Comparison of ENCODE assay signal across 10 cellular contexts in genomic region chr18:48007381-48007780, GRCh38.
DNase-seq lines count a peak whose midpoint lies in the region; ATAC-seq, FAIRE-seq and TF ChIP-seq lines count a peak whose summit lies in the region.
"Had no signal": no experiment of that assay in that cellular context is flagged by ENCODE, and none has a peak within 500 bp of the region (broad histone marks: within the 10 kb centered on the region; RNA-seq: fewer than 3 reads in every experiment).

No MANE protein-coding gene starts in this region.

- no peaks in the 10 kb centered on the region for H3K36me3 Mint-ChIP-seq in CD8-positive, alpha-beta memory T cell
- H3K36me3 Mint-ChIP-seq: CD4-positive, alpha-beta memory T cell had no signal

- H2AK5ac ChIP-seq in H1 (ENCODE audit: low read depth, low read length), result no peak overlapping the region

- peak overlapping the region; percentile 74 for H3K4ac ChIP-seq in H1 (replicated peaks; ENCODE audit: insufficient read length, low read depth, low read length)

- no peak for TF ChIP-seq POLR2A in H1 (IDR thresholded peaks at IDR 0.05; ENCODE audit: control extremely low read depth in 1 of 2, low read depth in 2 of 2, low read length in 2 of 2)

- peaks cover 4% of the 10 kb centered on the region for H3K4me1 ChIP-seq in CD8-positive, alpha-beta memory T cell (ENCODE audit: insufficient read depth, low read length)
- H3K4me1 ChIP-seq in H1 (replicated peaks in 1 of 4; ENCODE audit: control insufficient read depth in 3 of 4, insufficient read depth in 4 of 4, low read length in 3 of 4), result peaks cover 0 to 18% (median 10%) of the 10 kb centered on the region in 4 experiments; a peak in 5 of 7 replicates
- peaks cover 12% of the 10 kb centered on the region for H3K4me1 ChIP-seq in psoas muscle
- H3K4me1 ChIP-seq: colonic mucosa had no signal

- H3K23me2 ChIP-seq in H1 (ENCODE audit: low read depth, low read length), result peaks cover 5% of the 10 kb centered on the region

- peaks cover 6% of the 10 kb centered on the region for H3K27me3 ChIP-seq in CD8-positive, alpha-beta memory T cell (ENCODE audit: insufficient read depth, low read length, poor library complexity, severe bottlenecking)
- H3K27me3 ChIP-seq in H1 (replicated peaks in 1 of 4; ENCODE audit: control insufficient read depth in 3 of 4, extremely low read depth in 1 of 4, insufficient read depth in 3 of 4, low read length in 3 of 4) (peaks cover 0 to 16% (median 11%) of the 10 kb centered on the region in 4 experiments; a peak in 5 of 7 replicates), psoas muscle (ENCODE audit: insufficient read depth in 3 of 3, low read length in 2 of 3) (no peaks in the 10 kb centered on the region)
- H3K27me3 ChIP-seq: colonic mucosa had no signal

- no peak for TF ChIP-seq EP300 in H1 (IDR thresholded peaks at IDR 0.05; ENCODE audit: borderline replicate concordance in 1 of 2, low read depth in 2 of 2, low read length in 2 of 2)

- TF ChIP-seq RAD21 in H1 (IDR thresholded peaks at IDR 0.05 in 1 of 2, conservative IDR thresholded peaks at IDR 0.05 in 1 of 2; ENCODE audit: low read depth in 2 of 2, low read length in 2 of 2), result no peak

- H3K36me3 ChIP-seq in CD8-positive, alpha-beta memory T cell (ENCODE audit: insufficient read depth, low read length), result no peaks in the 10 kb centered on the region
- H3K36me3 ChIP-seq in H1 (ENCODE audit: control insufficient read depth in 2 of 4, insufficient read depth in 4 of 4, low read length in 3 of 4) (no peaks in the 10 kb centered on the region), psoas muscle (ENCODE audit: insufficient read depth in 1 of 2, low read depth in 1 of 2) (no peaks in the 10 kb centered on the region)
- H3K36me3 ChIP-seq: colonic mucosa, HAP-1 had no signal

- no peak overlapping the region for H3K23ac ChIP-seq in H1 (ENCODE audit: insufficient read length)

- no peak overlapping the region for H3K27ac Mint-ChIP-seq in CD8-positive, alpha-beta memory T cell
- H3K27ac Mint-ChIP-seq: CD4-positive, alpha-beta memory T cell had no signal

- no peaks in the 10 kb centered on the region for H3K9me3 Mint-ChIP-seq in CD8-positive, alpha-beta memory T cell

- H3K79me2 ChIP-seq in H1 (ENCODE audit: control insufficient read depth in 1 of 2, insufficient read depth in 2 of 2, low read length in 2 of 2), result no peaks in the 10 kb centered on the region

- peak overlapping the region; percentile 49 for H4K5ac ChIP-seq in H1 (ENCODE audit: insufficient read length, low read depth, low read length)

- peak overlapping the region; percentile 94; the same call in 1 of the 2 replicates for H3K18ac ChIP-seq in H1 (ENCODE audit: extremely low read depth, low read length)

- H3K4me1 Mint-ChIP-seq in CD8-positive, alpha-beta memory T cell, result peaks cover 7 to 8% (median 8%) of the 10 kb centered on the region in 3 donors

- POLR2A ChIA-PET in CD8-positive, alpha-beta memory T cell (lab: Charles Lee), result interaction anchor here (0.6 kb wide), 1 partner anchor 196 kb away, joined by 5 read pairs; no protein-coding TSS in a partner anchor
- POLR2A ChIA-PET in H1 (lab: Charles Lee; ENCODE audit: partially characterized antibody), result interaction anchor here (1.0 to 1.7 kb wide), 9 partner anchors 10 to 226 kb away, joined by 3 to 11 read pairs (median 3); partner anchors contain the start of gene SMAD2

- no peak for DNase-seq in CD8-positive, alpha-beta memory T cell
- DNase-seq in Jurkat, Clone E6-1 (ENCODE audit: low read depth, low spot score), result no peak
- DNase-seq in H1 (ENCODE audit: low read depth in 1 of 2, low spot score in 2 of 2), result no peak
- DNase-seq in psoas muscle, result no peak
- DNase-seq in NCI-H774 (lab: John Stamatoyannopoulos, UW), result no peak
- DNase-seq in stimulated activated CD4-positive, alpha-beta T cell treated with anti-CD3 and anti-CD28 coated beads, Interleukin-4, amount 100 ng/mL, for 24 hours, result no peak
- DNase-seq: colonic mucosa had no signal

- intact Hi-C loops in psoas muscle (cut with DNase I), result no loop called here

- no peak overlapping the region for H3K14ac ChIP-seq in H1 (ENCODE audit: insufficient read length)

- H3K4me3 ChIP-seq in CD8-positive, alpha-beta memory T cell (ENCODE audit: low read length), result no peak overlapping the region
- H3K4me3 ChIP-seq in Jurkat, Clone E6-1 (ENCODE audit: low read length), result peak overlapping the region; percentile 71
- H3K4me3 ChIP-seq in H1 (ENCODE audit: extremely low read depth in 1 of 4, insufficient read depth in 2 of 4, low read depth in 3 of 4, low read length in 4 of 4), result peak overlapping the region in 3 of 4 experiments; percentile 2 to 63 (median 42); a peak in 6 of 8 replicates
- peak overlapping the region; percentile 68 for H3K4me3 ChIP-seq in psoas muscle

- H4K20me1 ChIP-seq in H1 (replicated peaks in 1 of 2; ENCODE audit: control insufficient read depth in 1 of 2, insufficient read depth in 2 of 2, low read length in 2 of 2), result no peaks in the 10 kb centered on the region

- H2AFZ ChIP-seq in H1 (ENCODE audit: low read length), result peak overlapping the region; percentile 98

- H3K79me1 ChIP-seq in H1 (ENCODE audit: low read depth, low read length), result no peaks in the 10 kb centered on the region; the same call in 1 of the 2 replicates

- peak overlapping the region; percentile 92 for H2BK15ac ChIP-seq in H1 (ENCODE audit: low read length)

- H3K9ac ChIP-seq in H1 (replicated peaks in 1 of 4; ENCODE audit: extremely low read depth in 1 of 4, low read depth in 3 of 4, low read length in 3 of 4), result no peak overlapping the region; a peak in 1 of 7 replicates

- no peak overlapping the region for H2BK5ac ChIP-seq in H1 (ENCODE audit: low read depth, low read length)

- no peaks in the 10 kb centered on the region for H3K9me3 ChIP-seq in CD8-positive, alpha-beta memory T cell (ENCODE audit: low read length)
- no peaks in the 10 kb centered on the region for H3K9me3 ChIP-seq in H1 (ENCODE audit: insufficient read depth in 2 of 2, low read depth in 1 of 2, low read length in 1 of 2)
- no peaks in the 10 kb centered on the region for H3K9me3 ChIP-seq in psoas muscle
- H3K9me3 ChIP-seq: colonic mucosa, HAP-1 had no signal

- peak overlapping the region; percentile 83 for H3K56ac ChIP-seq in H1 (replicated peaks; ENCODE audit: insufficient read length, low read depth, low read length)

- peak overlapping the region; percentile 65 for H2BK120ac ChIP-seq in H1 (replicated peaks; ENCODE audit: low read depth, low read length)

- H2BK20ac ChIP-seq in H1 (ENCODE audit: low read length), result peak overlapping the region; percentile 13; the same call in 1 of the 2 replicates

- no peak for ATAC-seq in psoas muscle
- ATAC-seq in esophagus mucosa, result no peak

- H4K8ac ChIP-seq in H1 (ENCODE audit: extremely low read depth, insufficient read depth, low read length), result peak overlapping the region; percentile 95; the same call in 1 of the 2 replicates

- 0 out of 2 replicates have a peak overlapping the region, but pooled peaks have one; percentile 87 for H2BK12ac ChIP-seq in H1 (ENCODE audit: low read depth, low read length)

- H4K91ac ChIP-seq in H1 (replicated peaks; ENCODE audit: insufficient read length, low read length), result peak overlapping the region; percentile 25

- TF ChIP-seq CTCF in H1 (IDR thresholded peaks at IDR 0.05; ENCODE audit: control extremely low read depth in 1 of 3, insufficient read depth in 1 of 3, low read depth in 1 of 3, low read length in 3 of 3), result no peak
- TF ChIP-seq CTCF in psoas muscle (IDR thresholded peaks at IDR 0.05), result no peak

- FAIRE-seq in H1 (lab: Jason Lieb, UNC), result no peak

- peak overlapping the region; percentile 65 to 90 for H3K4me2 ChIP-seq in H1 (ENCODE audit: insufficient read depth in 1 of 2, low read depth in 2 of 2, low read length in 2 of 2)

- CTCF ChIA-PET in CD8-positive, alpha-beta memory T cell (lab: Charles Lee), result interaction anchor here (0.7 to 1.3 kb wide), 3 partner anchors 9 to 15 kb away, joined by 3 to 4 read pairs (median 4); no protein-coding TSS in a partner anchor
- CTCF ChIA-PET in H1 (lab: Charles Lee; ENCODE audit: partially characterized antibody), result interaction anchor here (0.5 to 2.5 kb wide), 33 partner anchors 8 to 792 kb away, joined by 3 to 33 read pairs (median 4); no protein-coding TSS in a partner anchor

- peak overlapping the region in 4 of 7 donors; percentile 8 to 80 (median 30) for H3K4me3 Mint-ChIP-seq in CD8-positive, alpha-beta memory T cell

- WGBS in H1 (ENCODE audit: extremely low coverage in 1 of 2, insufficient coverage in 1 of 2, insufficient read length in 1 of 2, insufficient replicate concordance in 2 of 2, low coverage in 1 of 2, low lambda C conversion rate in 2 of 2, missing lambda C conversion rate in 1 of 2), 2 experiments, result 85% methylated on average over 10 of the region's 10 CpGs; no CpG with 5 or more reads in 1 of the 2 experiments
- 95 to 96% (median 96%) methylated on average over 10 of the region's 10 CpGs for WGBS in psoas muscle, 3 donors

- H3K27ac ChIP-seq in CD8-positive, alpha-beta memory T cell (ENCODE audit: low read depth, low read length), result no peak overlapping the region
- H3K27ac ChIP-seq in H1 (ENCODE audit: low read depth, low read length) (0 out of 2 replicates have a peak overlapping the region, but pooled peaks have one; percentile 31), psoas muscle (no peak overlapping the region)
- H3K27ac ChIP-seq: colonic mucosa had no signal

- peaks cover 16 to 45% of the 10 kb centered on the region in 2 donors for H3K27me3 Mint-ChIP-seq in CD8-positive, alpha-beta memory T cell

TF ChIP-seq in H1, 55 proteins besides CTCF, POLR2A, EP300 and RAD21 (continues in another document):
- TF ChIP-seq CBX5 (IDR thresholded peaks at IDR 0.05; ENCODE audit: low read depth, low read length) (no peak), MAFK (IDR thresholded peaks at IDR 0.05; ENCODE audit: low read depth, low read length) (no peak), YY1 (IDR thresholded peaks at IDR 0.05; ENCODE audit: low read depth, low read length) (no peak), CBX8 (IDR thresholded peaks at IDR 0.05; ENCODE audit: borderline replicate concordance, low read depth, low read length) (no peak)
